ENCODE assay signal across 21 cellular contexts in the genomic region with DNA sequence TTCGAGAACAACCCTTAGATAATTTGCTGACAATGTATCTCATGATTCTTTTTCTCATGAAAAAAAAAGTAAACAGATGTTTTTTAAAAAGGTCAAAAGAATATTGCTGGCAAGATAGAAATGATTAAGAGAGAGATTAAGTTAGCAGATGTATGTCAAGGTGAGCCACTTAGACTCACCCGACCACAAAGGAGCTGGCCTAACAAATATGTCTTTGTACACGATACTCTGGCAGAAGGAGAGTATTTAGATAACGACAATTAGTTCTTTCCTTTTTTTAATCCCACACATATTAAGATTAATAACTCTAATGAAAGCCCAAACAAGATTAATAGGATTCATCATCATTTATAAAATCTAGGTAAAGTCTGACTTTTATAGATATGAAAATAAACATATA.
DNase-seq lines count a peak whose midpoint lies in the region; ATAC-seq, FAIRE-seq and TF ChIP-seq lines count a peak whose summit lies in the region.
"Had no signal": no experiment of that assay in that cellular context is flagged by ENCODE, and none has a peak within 500 bp of the region (broad histone marks: within the 10 kb centered on the region; RNA-seq: fewer than 3 reads in every experiment).

No MANE protein-coding gene starts in this region.

- H3K27me3 ChIP-seq in dorsolateral prefrontal cortex = no peaks in the 10 kb centered on the region
- H3K27me3 ChIP-seq in parathyroid adenoma (ENCODE audit: control insufficient read depth, insufficient read depth, low read length) = no peaks in the 10 kb centered on the region
- no peaks in the 10 kb centered on the region for H3K27me3 ChIP-seq in small intestine (ENCODE audit: control insufficient read depth in 2 of 2, insufficient read depth in 2 of 2, low read length in 2 of 2)
- H3K27me3 ChIP-seq in left ventricle myocardium inferior (ENCODE audit: low read depth) = no peaks in the 10 kb centered on the region
- H3K27me3 ChIP-seq: BE2C had no signal

- TF ChIP-seq CTCF in dorsolateral prefrontal cortex (IDR thresholded peaks at IDR 0.05 in 54 of 56, conservative IDR thresholded peaks at IDR 0.05 in 2 of 56; ENCODE audit: low read depth in 1 of 56, partially characterized antibody in 56 of 56) = no peak
- no peak for TF ChIP-seq CTCF in parathyroid adenoma (IDR thresholded peaks at IDR 0.05)
- no peak for TF ChIP-seq CTCF in left ventricle myocardium inferior (IDR thresholded peaks at IDR 0.05; ENCODE audit: borderline replicate concordance)

- DNase-seq in NCI-H524 treated with DMSO at 0.1 percent for 48 hours (lab: John Stamatoyannopoulos, UW) = peak; percentile 30
- peak; percentile 80 for DNase-seq in NCI-H526 treated with DMSO at 0.1 percent for 48 hours (lab: John Stamatoyannopoulos, UW)
- DNase-seq in dorsolateral prefrontal cortex = no peak
- DNase-seq in small intestine = no peak
- DNase-seq in left ventricle myocardium inferior = no peak
- DNase-seq: ACHN; BE2C; C1 segment of cervical spinal cord; CD4-positive, CD25-positive, alpha-beta regulatory T cell; CD8-positive, alpha-beta memory T cell; COR-L47; HCEC 1CT had no signal

- H3K36me3 ChIP-seq in parathyroid adenoma (ENCODE audit: control insufficient read depth, insufficient read depth, low read length) = no peaks in the 10 kb centered on the region
- peaks cover 0 to 3% of the 10 kb centered on the region in 2 donors for H3K36me3 ChIP-seq in small intestine (ENCODE audit: control insufficient read depth in 2 of 2, insufficient read depth in 2 of 2, low read length in 2 of 2)
- peaks cover 8% of the 10 kb centered on the region for H3K36me3 ChIP-seq in left ventricle myocardium inferior

- peaks cover 52% of the 10 kb centered on the region for H3K79me2 ChIP-seq in parathyroid adenoma

- peak overlapping the region; percentile 0 for H3K4me2 ChIP-seq in parathyroid adenoma (ENCODE audit: low read length)

- H2AFZ ChIP-seq in parathyroid adenoma = no peak overlapping the region
- H2AFZ ChIP-seq: GM23248 had no signal

- H3K9me3 ChIP-seq in parathyroid adenoma (ENCODE audit: control insufficient read depth, low read length) (no peaks in the 10 kb centered on the region), small intestine (ENCODE audit: control insufficient read depth, low read depth) (no peaks in the 10 kb centered on the region), left ventricle myocardium inferior (replicated peaks) (no peaks in the 10 kb centered on the region)
- H3K9me3 ChIP-seq: BE2C had no signal

- no peak overlapping the region for H3K4me3 ChIP-seq in dorsolateral prefrontal cortex
- H3K4me3 ChIP-seq in parathyroid adenoma (ENCODE audit: low read depth, low read length) = peak overlapping the region; percentile 21
- no peak overlapping the region for H3K4me3 ChIP-seq in small intestine (ENCODE audit: low read depth in 1 of 2, low read length in 2 of 2)
- no peak overlapping the region for H3K4me3 ChIP-seq in left ventricle myocardium inferior
- H3K4me3 ChIP-seq: GM23248 had no signal

- no peak overlapping the region for H3K9ac ChIP-seq in parathyroid adenoma
- H3K9ac ChIP-seq: GM23248 had no signal

- H3K27ac ChIP-seq in dorsolateral prefrontal cortex (peak overlapping the region in 49 of 59 donors; percentile 3 to 88 (median 71)), parathyroid adenoma (peak overlapping the region; percentile 94), small intestine (ENCODE audit: low read depth in 1 of 2, low read length in 1 of 2) (no peak overlapping the region), left ventricle myocardium inferior (replicated peaks) (no peak overlapping the region)
- H3K27ac ChIP-seq: GM23248 had no signal

- 76 to 86% (median 86%) methylated on average over 4 of the region's 4 CpGs for WGBS in small intestine, 3 donors

- FAIRE-seq in small intestine (lab: Jason Lieb, UNC) = no peak
- FAIRE-seq: A204.1, G401.6, GM12891, GM19239, H54, HepG2 had no signal

- intact Hi-C loops in dorsolateral prefrontal cortex (cut with DNase I) (no loop called here), left ventricle myocardium inferior (cut with micrococcal nuclease) (no loop called here)

- ATAC-seq in GM21723 (IDR thresholded peaks at IDR 0.05; ENCODE audit: unreplicated experiment) = no peak
- ATAC-seq: HepG2 had no signal

- peaks cover 87% of the 10 kb centered on the region for H3K4me1 ChIP-seq in parathyroid adenoma
- no peaks in the 10 kb centered on the region for H3K4me1 ChIP-seq in small intestine (ENCODE audit: control insufficient read depth in 2 of 2, insufficient read depth in 1 of 2, low read depth in 1 of 2, low read length in 1 of 2)
- H3K4me1 ChIP-seq in left ventricle myocardium inferior = peaks cover 65% of the 10 kb centered on the region

Comparison
In these comparisons a context has a peak if more than half of its experiments do, and no peak if none do; other contexts are left out.
1. DNase-seq: peak in NCI-H524 treated with DMSO at 0.1 percent for 48 hours (single experiment) and NCI-H526 treated with DMSO at 0.1 percent for 48 hours (single experiment); none in dorsolateral prefrontal cortex (0 of 10), small intestine (single experiment) and left ventricle myocardium inferior (single experiment).
2. H3K27ac ChIP-seq: peak in dorsolateral prefrontal cortex (49 of 59) and parathyroid adenoma (single experiment); none in small intestine (0 of 2) and left ventricle myocardium inferior (single experiment).